Comparison of ENCODE assay signal across 8 cellular contexts in the genomic region with DNA sequence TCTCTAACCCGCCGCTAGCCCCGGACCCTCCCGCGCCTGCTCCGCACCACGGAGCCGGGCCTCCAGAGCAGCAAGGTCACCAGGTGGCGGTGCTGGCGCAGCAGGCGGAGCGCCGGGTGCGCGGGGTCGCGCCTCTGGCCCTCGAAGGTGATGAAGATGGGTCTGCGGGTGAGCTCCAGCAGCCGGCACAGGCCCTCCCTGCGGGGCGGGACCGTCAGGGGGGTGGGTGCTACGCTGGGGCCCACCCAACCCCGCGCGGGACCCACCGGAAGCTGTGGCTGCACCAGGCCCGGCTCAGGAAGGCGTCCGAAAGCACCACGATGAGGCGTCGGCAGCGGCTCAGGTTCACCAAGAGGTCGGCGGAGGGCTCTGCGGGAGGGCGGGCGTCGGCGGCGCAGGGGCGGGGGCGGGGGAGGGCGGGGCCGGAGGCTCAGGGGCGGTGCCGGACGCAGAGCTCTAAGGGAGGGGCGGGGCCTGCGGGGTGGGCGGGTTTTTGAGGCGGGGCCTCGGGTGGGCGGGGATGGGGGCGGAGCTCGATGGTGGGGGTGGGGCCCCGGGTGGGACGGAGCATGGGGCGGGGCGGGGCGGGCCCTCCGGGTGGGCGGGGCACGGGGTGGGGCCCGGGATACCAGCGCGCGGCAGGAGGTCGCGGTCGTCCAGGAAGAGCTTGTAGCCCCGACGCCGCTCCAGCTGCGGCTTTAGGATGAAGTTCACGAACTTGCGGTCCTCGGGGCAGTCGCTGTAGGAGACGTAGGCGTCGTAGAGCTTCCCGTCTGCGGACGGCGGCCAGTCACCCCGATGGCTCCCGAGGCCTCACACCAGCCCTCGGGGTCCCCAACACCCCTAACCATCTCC. TPM values are rescaled to one million over a fixed set of nuclear protein-coding genes. Genes with fewer than 3 reads are reported as not detected.
DNase-seq lines count a peak whose midpoint lies in the region; ATAC-seq, FAIRE-seq and TF ChIP-seq lines count a peak whose summit lies in the region.

No MANE protein-coding gene starts in this region.

- H3K36me3 ChIP-seq in prostate gland (no peaks in the 10 kb centered on the region), urinary bladder (ENCODE audit: insufficient read depth) (no peaks in the 10 kb centered on the region)

- CTCF ChIA-PET in A549 (lab: Yijun Ruan, JAX) = interaction anchor here (0.8 to 9.0 kb wide), 11 partner anchors 10 to 155 kb away, joined by 3 to 112 read pairs (median 4); a partner anchor contains a TSS

- H3K27ac ChIP-seq in A549 (peak overlapping the region; percentile 84 to 93), prostate gland (peak overlapping the region; percentile 53 to 73), urinary bladder (ENCODE audit: low read depth) (peak overlapping the region; percentile 48)

- H3K4me2 ChIP-seq in A549 = peak overlapping the region; percentile 88

- POLR2A ChIA-PET in A549 (lab: Yijun Ruan, JAX) = interaction anchor here (0.6 to 3.3 kb wide), 11 partner anchors 10 to 200 kb away, joined by 3 to 30 read pairs (median 6); a partner anchor contains a TSS

- H3K4me3 ChIP-seq in A549 (peak overlapping the region; percentile 56), prostate gland (peak overlapping the region; percentile 35 to 53), urinary bladder (ENCODE audit: low read depth, low read length) (peak overlapping the region; percentile 65)

- TF ChIP-seq CTCF in A549 (IDR thresholded peaks at IDR 0.05) (peak; percentile 20), prostate gland (IDR thresholded peaks at IDR 0.05) (peak in 2 of 4 experiments; percentile 27 to 33)

- no peak for TF ChIP-seq EP300 in A549 (IDR thresholded peaks at IDR 0.05)

- TF ChIP-seq POLR2A in A549 (IDR thresholded peaks at IDR 0.05; ENCODE audit: low read length) (peak; percentile 28; the same call in 1 of the 2 replicates), prostate gland (IDR thresholded peaks at IDR 0.05) (peak; percentile 18)

- FAIRE-seq in A549 (lab: Jason Lieb, UNC) = no peak

- H3K27me3 ChIP-seq in prostate gland (replicated peaks; ENCODE audit: insufficient read depth) = no peaks in the 10 kb centered on the region

- DNase-seq in A549 (ENCODE audit: low read depth in 1 of 2, low spot score in 1 of 2) = peak; percentile 63 to 90
- DNase-seq in SIG-M5 (lab: John Stamatoyannopoulos, UW) = peak; percentile 36
- DNase-seq in activated naive CD4-positive, alpha-beta T cell treated with Interleukin-2 at 50 U/mL for 16 hours = peak; percentile 92
- peak; percentile 92 for DNase-seq in Right ventricle myocardium inferior (ENCODE audit: missing footprints)
- DNase-seq in prostate gland (ENCODE audit: low spot score) = peak; percentile 61

- ATAC-seq in A549 (peak; percentile 52 to 81), GM19023 (IDR thresholded peaks at IDR 0.05; ENCODE audit: unreplicated experiment) (peak; percentile 55), HG03439 (IDR thresholded peaks at IDR 0.05; ENCODE audit: unreplicated experiment) (peak; percentile 62), Right ventricle myocardium inferior (peak; percentile 71)

- peak; percentile 23 to 25; a peak in 3 of 5 replicates for TF ChIP-seq RAD21 in A549 (conservative IDR thresholded peaks at IDR 0.05 in 1 of 2, IDR thresholded peaks at IDR 0.05 in 1 of 2)

- H3K4me1 ChIP-seq in A549 (peaks cover 29% of the 10 kb centered on the region), prostate gland (replicated peaks) (peaks cover 9% of the 10 kb centered on the region), urinary bladder (ENCODE audit: insufficient read depth) (no peaks in the 10 kb centered on the region)

- H3K9me3 ChIP-seq in A549 (no peaks in the 10 kb centered on the region), prostate gland (no peaks in the 10 kb centered on the region)

- intact Hi-C loops in Right ventricle myocardium inferior (cut with DNase I) (loop anchor here (2.0 to 5.0 kb wide), 2 partner anchors 42 to 110 kb away; no protein-coding TSS in a partner anchor), prostate gland (cut with DNase I) (loop anchor here (5.0 kb wide), 2 partner anchors 40 to 100 kb away; a partner anchor contains a TSS)

- 42% methylated on average over 18 of the region's 91 CpGs for WGBS in A549 (ENCODE audit: missing lambda C conversion rate)
- WGBS in prostate gland = 13% methylated on average over 34 of the region's 91 CpGs
- 6% methylated on average over 89 of the region's 91 CpGs for WGBS in urinary bladder

TF ChIP-seq in A549, 52 proteins besides CTCF, POLR2A, EP300 and RAD21:
- TF ChIP-seq SMC3 (IDR thresholded peaks at IDR 0.05) (peak; percentile 30; the same call in 2 of the 3 replicates), JUN (IDR thresholded peaks at IDR 0.05) (peak in 1 of 2 experiments; percentile 46; a peak in 1 of 5 replicates), CBX8 (IDR thresholded peaks at IDR 0.05) (no peak), RNF2 (IDR thresholded peaks at IDR 0.05; ENCODE audit: borderline replicate concordance, low read depth) (peak; percentile 63; the same call in 1 of the 2 replicates), PHF8 (IDR thresholded peaks at IDR 0.05; ENCODE audit: borderline replicate concordance, low read depth) (peak; percentile 59; the same call in 1 of the 2 replicates), MAFK (IDR thresholded peaks at IDR 0.05; ENCODE audit: partially characterized antibody) (no peak)
- TF ChIP-seq, protein P1, sequence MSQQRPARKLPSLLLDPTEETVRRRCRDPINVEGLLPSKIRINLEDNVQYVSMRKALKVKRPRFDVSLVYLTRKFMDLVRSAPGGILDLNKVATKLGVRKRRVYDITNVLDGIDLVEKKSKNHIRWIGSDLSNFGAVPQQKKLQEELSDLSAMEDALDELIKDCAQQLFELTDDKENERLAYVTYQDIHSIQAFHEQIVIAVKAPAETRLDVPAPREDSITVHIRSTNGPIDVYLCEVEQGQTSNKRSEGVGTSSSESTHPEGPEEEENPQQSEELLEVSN (IDR thresholded peaks at IDR 0.05; ENCODE audit: borderline replicate concordance, low read depth) = peak; percentile 84
- TF ChIP-seq, protein P2, sequence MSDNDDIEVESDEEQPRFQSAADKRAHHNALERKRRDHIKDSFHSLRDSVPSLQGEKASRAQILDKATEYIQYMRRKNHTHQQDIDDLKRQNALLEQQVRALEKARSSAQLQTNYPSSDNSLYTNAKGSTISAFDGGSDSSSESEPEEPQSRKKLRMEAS (IDR thresholded peaks at IDR 0.05) = peak; percentile 73
- TF ChIP-seq, protein P3, sequence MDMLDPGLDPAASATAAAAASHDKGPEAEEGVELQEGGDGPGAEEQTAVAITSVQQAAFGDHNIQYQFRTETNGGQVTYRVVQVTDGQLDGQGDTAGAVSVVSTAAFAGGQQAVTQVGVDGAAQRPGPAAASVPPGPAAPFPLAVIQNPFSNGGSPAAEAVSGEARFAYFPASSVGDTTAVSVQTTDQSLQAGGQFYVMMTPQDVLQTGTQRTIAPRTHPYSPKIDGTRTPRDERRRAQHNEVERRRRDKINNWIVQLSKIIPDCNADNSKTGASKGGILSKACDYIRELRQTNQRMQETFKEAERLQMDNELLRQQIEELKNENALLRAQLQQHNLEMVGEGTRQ (IDR thresholded peaks at IDR 0.05) = no peak

RNA-seq across cellular contexts. Expression of a gene that starts 7.8 kb away (rescaled TPM):
- polyA plus RNA-seq in A549 (2011; rRNA removed) (27.7 and 27.8 TPM in 2 replicates), A549 (2017; fragmentation: RNase III; extraction: RNeasy Plus Mini Kit Qiagen cat#74134 plus additional on column Dnase treatment) (56.6 to 66.4 TPM (median 58.6 TPM) in 3 replicates), urinary bladder (61.2 TPM)
- 72.5 and 84.6 TPM in 2 replicates for polyA plus RNA-seq in A549 (2012; cell fraction: cytosol; rRNA removed)
- 85.6 and 86.4 TPM in 2 replicates for polyA plus RNA-seq in A549 (2012; cell fraction: nucleus; rRNA removed)
- 5.3 and 13.2 TPM in 2 replicates for polyA minus RNA-seq in A549 (2011; rRNA and poly(A)+ RNA removed)
- total RNA-seq in Right ventricle myocardium inferior (50.0 TPM), prostate gland (10 to 100 TPM; 40.4 to 75.6 TPM), urinary bladder (11.8 TPM)

RNA-seq across cellular contexts. Expression of a gene that starts 13.0 kb away (rescaled TPM):
- polyA plus RNA-seq in A549 (2011; rRNA removed) = 12.1 and 13.9 TPM in 2 replicates
- polyA plus RNA-seq in A549 (2012; cell fraction: cytosol; rRNA removed) = 29.6 and 41.7 TPM in 2 replicates
- polyA plus RNA-seq in A549 (2012; cell fraction: nucleus; rRNA removed) = 51.5 and 77.9 TPM in 2 replicates
- 22.3 to 25.9 TPM (median 23.4 TPM) in 3 replicates for polyA plus RNA-seq in A549 (2017; fragmentation: RNase III; extraction: RNeasy Plus Mini Kit Qiagen cat#74134 plus additional on column Dnase treatment)
- polyA minus RNA-seq in A549 (2011; rRNA and poly(A)+ RNA removed) = 21.8 and 27.1 TPM in 2 replicates
- total RNA-seq in Right ventricle myocardium inferior = 0.32 TPM
- 10 to 100 TPM; 58.6 to 88.4 TPM for total RNA-seq in prostate gland
- total RNA-seq in urinary bladder = 5.2 TPM
- 8.4 TPM for polyA plus RNA-seq in urinary bladder

RNA-seq across cellular contexts. Expression of a gene that starts 34.8 kb away (rescaled TPM):
- polyA plus RNA-seq in A549 (2011; rRNA removed) (0.66 and 0.70 TPM in 2 replicates), A549 (2017; fragmentation: RNase III; extraction: RNeasy Plus Mini Kit Qiagen cat#74134 plus additional on column Dnase treatment) (0.50 to 0.55 TPM (median 0.51 TPM) in 3 replicates), urinary bladder (5.1 TPM)
- 0.26 and 0.32 TPM in 2 replicates for polyA plus RNA-seq in A549 (2012; cell fraction: cytosol; rRNA removed)
- polyA plus RNA-seq in A549 (2012; cell fraction: nucleus; rRNA removed) = 6.3 and 6.6 TPM in 2 replicates
- polyA minus RNA-seq in A549 (2011; rRNA and poly(A)+ RNA removed) = 0.44 and 0.58 TPM in 2 replicates
- total RNA-seq in Right ventricle myocardium inferior (0.41 TPM), prostate gland (1 to 10 TPM; 8.4 to 9.1 TPM), urinary bladder (1.3 TPM)

RNA-seq across cellular contexts. Expression of a gene that starts 37.7 kb away (rescaled TPM):
- polyA plus RNA-seq in A549 (2011; rRNA removed) (5.1 and 5.3 TPM in 2 replicates), A549 (2017; fragmentation: RNase III; extraction: RNeasy Plus Mini Kit Qiagen cat#74134 plus additional on column Dnase treatment) (20.4 to 28.0 TPM (median 27.5 TPM) in 3 replicates), urinary bladder (5.1 TPM)
- 27.5 and 33.3 TPM in 2 replicates for polyA plus RNA-seq in A549 (2012; cell fraction: cytosol; rRNA removed)
- 143 and 178 TPM in 2 replicates for polyA plus RNA-seq in A549 (2012; cell fraction: nucleus; rRNA removed)
- 2.2 and 2.6 TPM in 2 replicates for polyA minus RNA-seq in A549 (2011; rRNA and poly(A)+ RNA removed)
- total RNA-seq in Right ventricle myocardium inferior (0.54 TPM), prostate gland (10 to 100 TPM in 1 of 2 donors, 1 to 10 TPM in 1; 5.8 to 14.2 TPM), urinary bladder (13.4 TPM)

RNA-seq across cellular contexts. Expression of a gene that starts 43.1 kb away (rescaled TPM):
- 23.4 and 28.9 TPM in 2 replicates for polyA plus RNA-seq in A549 (2011; rRNA removed)
- 43.5 and 48.7 TPM in 2 replicates for polyA plus RNA-seq in A549 (2012; cell fraction: cytosol; rRNA removed)
- polyA plus RNA-seq in A549 (2012; cell fraction: nucleus; rRNA removed) = 275 TPM in 2 replicates
- 34.3 to 39.4 TPM (median 38.9 TPM) in 3 replicates for polyA plus RNA-seq in A549 (2017; fragmentation: RNase III; extraction: RNeasy Plus Mini Kit Qiagen cat#74134 plus additional on column Dnase treatment)
- polyA minus RNA-seq in A549 (2011; rRNA and poly(A)+ RNA removed) = 40.7 and 47.5 TPM in 2 replicates
- total RNA-seq in Right ventricle myocardium inferior = 27.8 TPM
- total RNA-seq in prostate gland = 10 to 100 TPM; 46.3 to 50.3 TPM
- 13.5 TPM for total RNA-seq in urinary bladder
- 27.0 TPM for polyA plus RNA-seq in urinary bladder

Comparison
In these comparisons a context has a peak if more than half of its experiments do, and no peak if none do; other contexts are left out.
1. Peak in every context shown above with its lines: DNase-seq, ATAC-seq, H3K4me3 ChIP-seq and H3K27ac ChIP-seq.
2. DNase-seq: peak in every context shown above with its lines; median percentile 92 in activated naive CD4-positive, alpha-beta T cell treated with Interleukin-2 at 50 U/mL for 16 hours; 92 in Right ventricle myocardium inferior; 76 in A549; 61 in prostate gland; 36 in SIG-M5.